Comparison of ENCODE assay signal across 9 cellular contexts in genomic region chr15:59170295-59170881, GRCh38. TPM values are rescaled to one million over a fixed set of nuclear protein-coding genes. Genes with fewer than 3 reads are reported as not detected.
A peak's percentile ranks its signal among the peaks of the same experiment; 100 is the strongest.
DNase-seq lines count a peak whose midpoint lies in the region; ATAC-seq and TF ChIP-seq lines count a peak whose summit lies in the region.
"Had no signal": no experiment of that assay in that cellular context is flagged by ENCODE, and none has a peak within 500 bp of the region (broad histone marks: within the 10 kb centered on the region; RNA-seq: fewer than 3 reads in every experiment).

No MANE protein-coding gene starts in this region.

- peak; percentile 37 for DNase-seq in NCI-H2081 treated with DMSO at 0.1 percent for 48 hours (lab: John Stamatoyannopoulos, UW)
- no peak for DNase-seq in mesothelial cell of epicardium (ENCODE audit: low spot score in 2 of 2, unreplicated experiment in 2 of 2)
- DNase-seq in NCI-H128 (lab: John Stamatoyannopoulos, UW; ENCODE audit: unreplicated experiment): no peak

- peaks cover 81% of the 10 kb centered on the region for H3K4me1 Mint-ChIP-seq in dendritic cell treated with granulocyte-macrophage colony-stimulating factor and Interleukin-4, amounts not matched to agents 40 ng/mL and 50 ng/mL, for 4 days (ENCODE audit: low read depth)
- H3K4me1 Mint-ChIP-seq in mesothelial cell of epicardium: peaks cover 16% of the 10 kb centered on the region

- H3K27me3 ChIP-seq in BLaER1 treated with 17β-estradiol and CSF1 and Interleukin-3, amounts not matched to agents 10 nM and 100 nM: no peaks in the 10 kb centered on the region

- peaks cover 0 to 14% (median 0%) of the 10 kb centered on the region in 11 experiments; a peak in 3 of 22 replicates for H3K36me3 ChIP-seq in BLaER1 treated with 17β-estradiol and CSF1 and Interleukin-3, amounts not matched to agents 10 nM and 100 nM

- no peaks in the 10 kb centered on the region for H3K9me3 Mint-ChIP-seq in dendritic cell treated with granulocyte-macrophage colony-stimulating factor and Interleukin-4, amounts not matched to agents 40 ng/mL and 50 ng/mL, for 4 days
- H3K9me3 Mint-ChIP-seq in mesothelial cell of epicardium: peaks cover 4% of the 10 kb centered on the region
- H3K9me3 Mint-ChIP-seq: immature natural killer cell had no signal

- no peaks in the 10 kb centered on the region for H3K27me3 Mint-ChIP-seq in dendritic cell treated with granulocyte-macrophage colony-stimulating factor and Interleukin-4, amounts not matched to agents 40 ng/mL and 50 ng/mL, for 4 days
- no peaks in the 10 kb centered on the region for H3K27me3 Mint-ChIP-seq in mesothelial cell of epicardium (ENCODE audit: low read depth)

- H3K9me3 ChIP-seq in BLaER1 treated with 17β-estradiol and CSF1 and Interleukin-3, amounts not matched to agents 10 nM and 100 nM (replicated peaks in 1 of 11): peaks cover 0 to 6% (median 0%) of the 10 kb centered on the region in 11 experiments; a peak in 1 of 22 replicates

- H4K20me1 ChIP-seq in BLaER1 treated with 17β-estradiol and CSF1 and Interleukin-3, amounts not matched to agents 10 nM and 100 nM: no peaks in the 10 kb centered on the region

- H3K4me3 ChIP-seq in BLaER1 treated with 17β-estradiol and CSF1 and Interleukin-3, amounts not matched to agents 10 nM and 100 nM: no peak overlapping the region

- no peak overlapping the region for H3K4me3 Mint-ChIP-seq in dendritic cell treated with granulocyte-macrophage colony-stimulating factor and Interleukin-4, amounts not matched to agents 40 ng/mL and 50 ng/mL, for 4 days
- no peak overlapping the region for H3K4me3 Mint-ChIP-seq in mesothelial cell of epicardium
- H3K4me3 Mint-ChIP-seq: immature natural killer cell had no signal

- H3K4me2 ChIP-seq in BLaER1 treated with 17β-estradiol and CSF1 and Interleukin-3, amounts not matched to agents 10 nM and 100 nM: peak overlapping the region in 5 of 11 experiments; percentile 59 to 87 (median 85); a peak in 11 of 22 replicates

- H3K36me3 Mint-ChIP-seq in dendritic cell treated with granulocyte-macrophage colony-stimulating factor and Interleukin-4, amounts not matched to agents 40 ng/mL and 50 ng/mL, for 4 days (ENCODE audit: low read depth): peaks cover 78% of the 10 kb centered on the region
- H3K36me3 Mint-ChIP-seq in mesothelial cell of epicardium: peaks cover 15% of the 10 kb centered on the region

- H3K27ac ChIP-seq in BLaER1 treated with 17β-estradiol and CSF1 and Interleukin-3, amounts not matched to agents 10 nM and 100 nM: peak overlapping the region in 6 of 11 experiments; percentile 22 to 98 (median 88); a peak in 11 of 22 replicates

- intact Hi-C loops in dendritic cell treated with granulocyte-macrophage colony-stimulating factor and Interleukin-4, amounts not matched to agents 40 ng/mL and 50 ng/mL, for 4 days (cut with micrococcal nuclease): loop anchor here (10.0 kb wide), 1 partner anchor 204 kb away; the partner anchor contains the start of gene MYO1E

- ATAC-seq in HG03139 (IDR thresholded peaks at IDR 0.05; ENCODE audit: unreplicated experiment) (no peak), HG03469 (IDR thresholded peaks at IDR 0.05; ENCODE audit: unreplicated experiment) (no peak), HG03520 (IDR thresholded peaks at IDR 0.05; ENCODE audit: unreplicated experiment) (no peak)

- TF ChIP-seq CTCF in mesothelial cell of epicardium (IDR thresholded peaks at IDR 0.05; ENCODE audit: unreplicated experiment): no peak

- H3K4me1 ChIP-seq in BLaER1 treated with 17β-estradiol and CSF1 and Interleukin-3, amounts not matched to agents 10 nM and 100 nM: peaks cover 8 to 97% (median 52%) of the 10 kb centered on the region in 10 experiments; a peak in 19 of 20 replicates

- H3K9ac ChIP-seq in BLaER1 treated with 17β-estradiol and CSF1 and Interleukin-3, amounts not matched to agents 10 nM and 100 nM: peak overlapping the region in 4 of 11 experiments; percentile 31 to 85 (median 80); a peak in 7 of 22 replicates

- H3K27ac Mint-ChIP-seq in dendritic cell treated with granulocyte-macrophage colony-stimulating factor and Interleukin-4, amounts not matched to agents 40 ng/mL and 50 ng/mL, for 4 days: peak overlapping the region; percentile 96
- H3K27ac Mint-ChIP-seq in mesothelial cell of epicardium: peak overlapping the region; percentile 18

RNA-seq across cellular contexts. Expression of gene LDHAL6B, which starts 36.3 kb away (rescaled TPM):
- total RNA-seq in mesothelial cell of epicardium: not detected in 3 replicates
